Comparison of ENCODE assay signal across 31 cellular contexts in genomic region chr2:238906254-238906935, GRCh38. TPM values are rescaled to one million over a fixed set of nuclear protein-coding genes. Genes with fewer than 3 reads are reported as not detected.
"Had no signal": no experiment of that assay in that cellular context is flagged by ENCODE, and none has a peak within 500 bp of the region (broad histone marks: within the 10 kb centered on the region; RNA-seq: fewer than 3 reads in every experiment).

No MANE protein-coding gene starts in this region.

- FAIRE-seq: astrocyte, colon, pancreas had no signal

- H3K4me3 ChIP-seq: dorsolateral prefrontal cortex, esophagus muscularis mucosa, gastrocnemius medialis, pancreas, right lobe of liver, skin epidermis, suprapubic skin, transverse colon had no signal

- H3K4me1 ChIP-seq: gastrocnemius medialis, pancreas, right lobe of liver, transverse colon had no signal

- H3K27me3 Mint-ChIP-seq: effector memory CD8-positive, alpha-beta T cell; memory B cell; naive B cell; stimulated activated naive CD8-positive, alpha-beta T cell treated with anti-CD3 and anti-CD28 coated beads, Interleukin-15, amount 100 ng/mL, for 72 hours had no signal

- H3K4me3 Mint-ChIP-seq: activated naive CD8-positive, alpha-beta T cell treated with anti-CD3 and anti-CD28 coated beads for 36 hours; activated T-cell treated with anti-CD3 and anti-CD28 coated beads, Interleukin-2, amount 50 U/mL, for 4 hours; effector memory CD8-positive, alpha-beta T cell; memory B cell; naive B cell; stimulated activated effector memory CD8-positive, alpha-beta T cell treated with anti-CD3 and anti-CD28 coated beads, Interleukin-12 subunit alpha, Interleukin-12 subunit beta, amount 100 ng/mL, for 72 hours; stimulated activated naive CD8-positive, alpha-beta T cell treated with anti-CD3 and anti-CD28 coated beads, Interleukin-15, amount 100 ng/mL, for 72 hours; WTC11 had no signal

- H3K4me1 Mint-ChIP-seq: activated naive CD8-positive, alpha-beta T cell treated with anti-CD3 and anti-CD28 coated beads for 36 hours; memory B cell; naive B cell; stimulated activated effector memory CD8-positive, alpha-beta T cell treated with anti-CD3 and anti-CD28 coated beads, Interleukin-12 subunit alpha, Interleukin-12 subunit beta, amount 100 ng/mL, for 72 hours; stimulated activated naive CD8-positive, alpha-beta T cell treated with anti-CD3 and anti-CD28 coated beads, Interleukin-15, amount 100 ng/mL, for 72 hours had no signal

- ATAC-seq: activated T-cell treated with anti-CD3 and anti-CD28 coated beads, Interleukin-2, amount 50 U/mL, for 4 hours; effector memory CD8-positive, alpha-beta T cell; gastrocnemius medialis; left cardiac atrium; pancreas; right lobe of liver; stimulated activated effector memory CD8-positive, alpha-beta T cell treated with anti-CD3 and anti-CD28 coated beads, Interleukin-12 subunit alpha, Interleukin-12 subunit beta, amount 100 ng/mL, for 72 hours; stimulated activated naive CD8-positive, alpha-beta T cell treated with anti-CD3 and anti-CD28 coated beads, Interleukin-15, amount 100 ng/mL, for 72 hours; WTC11 had no signal

- DNase-seq: activated CD4-positive, alpha-beta T cell treated with anti-CD3 and anti-CD28 coated beads for 4 hours; activated CD4-positive, alpha-beta T cell treated with anti-CD3 and anti-CD28 coated beads, Interleukin-2, amount 50 U/mL, for 48 hours; activated CD8-positive, alpha-beta memory T cell treated with anti-CD3 and anti-CD28 coated beads, Interleukin-2, amount 50 U/mL, for 48 hours; activated naive CD4-positive, alpha-beta T cell; activated naive CD8-positive, alpha-beta T cell treated with anti-CD3 and anti-CD28 coated beads for 36 hours; activated T-cell treated with anti-CD3 and anti-CD28 coated beads, Interleukin-2, amount 50 U/mL, for 4 hours; central memory CD4-positive, alpha-beta T cell; effector memory CD8-positive, alpha-beta T cell; gastrocnemius medialis; head of caudate nucleus; islet precursor cell; left cardiac atrium; naive B cell; stimulated activated CD4-positive, alpha-beta T cell treated with anti-CD3 and anti-CD28 coated beads, Interleukin-2, amount 100 ng/mL, for 24 hours; stimulated activated naive CD8-positive, alpha-beta T cell treated with anti-CD3 and anti-CD28 coated beads, Interleukin-15, amount 100 ng/mL, for 72 hours; T-helper 9 cell; transverse colon had no signal

- H3K27ac Mint-ChIP-seq: activated naive CD8-positive, alpha-beta T cell treated with anti-CD3 and anti-CD28 coated beads for 36 hours; activated T-helper 2 cell treated with anti-CD3 and anti-CD28 coated beads, Interferon-gamma antibody, Interleukin-2, Interleukin-4, amounts not matched to agents 10 μg/mL and 5 μg/mL and 100 μg/mL, durations not matched to agents 14 hours and 24 hours and 36 hours; effector memory CD8-positive, alpha-beta T cell; memory B cell; stimulated activated effector memory CD8-positive, alpha-beta T cell treated with anti-CD3 and anti-CD28 coated beads, Interleukin-12 subunit alpha, Interleukin-12 subunit beta, amount 100 ng/mL, for 72 hours; stimulated activated naive CD8-positive, alpha-beta T cell treated with anti-CD3 and anti-CD28 coated beads, Interleukin-15, amount 100 ng/mL, for 72 hours; WTC11 had no signal

- H3K27ac ChIP-seq: dorsolateral prefrontal cortex, esophagus muscularis mucosa, gastrocnemius medialis, pancreas, right lobe of liver, skin epidermis, suprapubic skin, transverse colon had no signal

- H3K27me3 ChIP-seq: esophagus muscularis mucosa, pancreas, right lobe of liver, transverse colon had no signal

- H3K9me3 ChIP-seq: esophagus muscularis mucosa, gastrocnemius medialis, pancreas, right lobe of liver, suprapubic skin, transverse colon had no signal

- H3K9me3 Mint-ChIP-seq: activated naive CD8-positive, alpha-beta T cell treated with anti-CD3 and anti-CD28 coated beads for 36 hours; activated T-cell treated with anti-CD3 and anti-CD28 coated beads, Interleukin-2, amount 50 U/mL, for 4 hours; activated T-helper 2 cell treated with anti-CD3 and anti-CD28 coated beads, Interferon-gamma antibody, Interleukin-2, Interleukin-4, amounts not matched to agents 10 μg/mL and 5 μg/mL and 100 μg/mL, durations not matched to agents 14 hours and 24 hours and 36 hours; effector memory CD8-positive, alpha-beta T cell; memory B cell; stimulated activated effector memory CD8-positive, alpha-beta T cell treated with anti-CD3 and anti-CD28 coated beads, Interleukin-12 subunit alpha, Interleukin-12 subunit beta, amount 100 ng/mL, for 72 hours; stimulated activated naive CD8-positive, alpha-beta T cell treated with anti-CD3 and anti-CD28 coated beads, Interleukin-15, amount 100 ng/mL, for 72 hours had no signal

- H3K36me3 ChIP-seq: gastrocnemius medialis, pancreas, right lobe of liver, suprapubic skin, transverse colon had no signal

- H3K36me3 Mint-ChIP-seq: activated naive CD8-positive, alpha-beta T cell treated with anti-CD3 and anti-CD28 coated beads for 36 hours; memory B cell; naive B cell; stimulated activated effector memory CD8-positive, alpha-beta T cell treated with anti-CD3 and anti-CD28 coated beads, Interleukin-12 subunit alpha, Interleukin-12 subunit beta, amount 100 ng/mL, for 72 hours; WTC11 had no signal

RNA-seq across cellular contexts. Expression of gene TWIST2, which starts 58.5 kb away (rescaled TPM):
- total RNA-seq: activated CD8-positive, alpha-beta memory T cell treated with anti-CD3 and anti-CD28 coated beads for 36 hours; activated naive CD8-positive, alpha-beta T cell treated with anti-CD3 and anti-CD28 coated beads for 36 hours; activated T-cell treated with anti-CD3 and anti-CD28 coated beads, Interleukin-2, amount 50 U/mL, for 4 hours; activated T-helper 2 cell treated with anti-CD3 and anti-CD28 coated beads, Interferon-gamma antibody, Interleukin-2, Interleukin-4, amounts not matched to agents 10 μg/mL and 5 μg/mL and 100 μg/mL, durations not matched to agents 14 hours and 24 hours and 36 hours; T-helper 1 cell treated with Interleukin-12 subunit alpha and Interleukin-12 subunit beta and Interleukin-4 antibody, amounts not matched to agents 30 ng/mL and 1 ng/mL, for 36 hours had no signal
